8 cellular contexts compared by ENCODE assay signal in genomic region chr3:132034486-132035464, GRCh38. TPM values are rescaled to one million over a fixed set of nuclear protein-coding genes. Genes with fewer than 3 reads are reported as not detected.
DNase-seq lines count a peak whose midpoint lies in the region; ATAC-seq and TF ChIP-seq lines count a peak whose summit lies in the region.

CPNE4 (minus strand) TSS chr3:132035014.

- H3K27ac Mint-ChIP-seq in T-helper 17 cell, result no peak within 1 kb of the TSS

- DNase-seq in GM12864 (ENCODE audit: low read depth), result no peak
- DNase-seq in NCI-H1694 treated with DMSO at 0.1 percent for 48 hours (lab: John Stamatoyannopoulos, UW), result peak; percentile 71
- DNase-seq in T-helper 17 cell, result peak; percentile 16 to 61 (median 26)
- DNase-seq in astrocyte of the spinal cord (ENCODE audit: low read depth, low spot score), result peak; percentile 84
- DNase-seq in hypothalamus (lab: John Stamatoyannopoulos, UW), result peak in 49 of 51 donors; percentile 6 to 88 (median 65)
- no peak for DNase-seq in retinal pigment epithelial cell (ENCODE audit: low read depth)

- TF ChIP-seq CTCF in GM12864 (IDR thresholded peaks at IDR 0.05; ENCODE audit: low read depth, low read length, missing control alignments), result peak; percentile 87
- peak; percentile 95 for TF ChIP-seq CTCF in astrocyte of the spinal cord (IDR thresholded peaks at IDR 0.05; ENCODE audit: low read depth, low read length)
- TF ChIP-seq CTCF in retinal pigment epithelial cell (conservative IDR thresholded peaks at IDR 0.05; ENCODE audit: low read depth, low read length), result peak; percentile 90

- peak within 1 kb of the TSS; percentile 65 for H3K4me3 Mint-ChIP-seq in T-helper 17 cell

- peaks cover 83% of the 10 kb centered on the region for H3K27me3 Mint-ChIP-seq in T-helper 17 cell

- ATAC-seq in HG02884 (IDR thresholded peaks at IDR 0.05; ENCODE audit: unreplicated experiment) (peak; percentile 84), T-helper 17 cell (peak; percentile 91), GM18520 (IDR thresholded peaks at IDR 0.05; ENCODE audit: unreplicated experiment) (no peak)

- in situ Hi-C loops in astrocyte of the spinal cord (cut with HindIII; ENCODE audit: low sequenced_read_pairs), result no loop called here

- H3K36me3 Mint-ChIP-seq in T-helper 17 cell (ENCODE audit: low read depth), result no peaks in the 10 kb centered on the region

- peaks cover 13% of the 10 kb centered on the region for H3K4me1 Mint-ChIP-seq in T-helper 17 cell

- no peak within 1 kb of the TSS for H3K4me3 ChIP-seq in GM12864 (ENCODE audit: low read depth, low read length)
- H3K4me3 ChIP-seq in astrocyte of the spinal cord (ENCODE audit: low read depth, low read length), result peak within 1 kb of the TSS; percentile 54
- peak within 1 kb of the TSS; percentile 36 for H3K4me3 ChIP-seq in retinal pigment epithelial cell (ENCODE audit: low read length)

- H3K9me3 ChIP-seq in T-helper 17 cell (ENCODE audit: control insufficient read depth, low read length, poor library complexity, severe bottlenecking), result no peaks in the 10 kb centered on the region

RNA-seq across cellular contexts. Expression of gene CPNE4, which starts in this region (rescaled TPM):
- under 1 TPM in 1 of 2 donors, not detected in 1; 0.55 TPM for total RNA-seq in T-helper 17 cell

Comparison
In these comparisons a context has a peak if more than half of its experiments do, and no peak if none do; other contexts are left out.
1. Peak in DNase-seq and ATAC-seq in T-helper 17 cell; RNA of the gene not detected or under 1 TPM.
2. DNase-seq: peak in NCI-H1694 treated with DMSO at 0.1 percent for 48 hours (single experiment), astrocyte of the spinal cord (single experiment) and hypothalamus (49 of 51); none in GM12864 (single experiment) and retinal pigment epithelial cell (single experiment).
3. Peak in every context shown above with its lines, with median percentiles within 50 percentile points of each other: CTCF ChIP-seq.